Comparison of ENCODE assay signal across 11 cellular contexts in the genomic region with DNA sequence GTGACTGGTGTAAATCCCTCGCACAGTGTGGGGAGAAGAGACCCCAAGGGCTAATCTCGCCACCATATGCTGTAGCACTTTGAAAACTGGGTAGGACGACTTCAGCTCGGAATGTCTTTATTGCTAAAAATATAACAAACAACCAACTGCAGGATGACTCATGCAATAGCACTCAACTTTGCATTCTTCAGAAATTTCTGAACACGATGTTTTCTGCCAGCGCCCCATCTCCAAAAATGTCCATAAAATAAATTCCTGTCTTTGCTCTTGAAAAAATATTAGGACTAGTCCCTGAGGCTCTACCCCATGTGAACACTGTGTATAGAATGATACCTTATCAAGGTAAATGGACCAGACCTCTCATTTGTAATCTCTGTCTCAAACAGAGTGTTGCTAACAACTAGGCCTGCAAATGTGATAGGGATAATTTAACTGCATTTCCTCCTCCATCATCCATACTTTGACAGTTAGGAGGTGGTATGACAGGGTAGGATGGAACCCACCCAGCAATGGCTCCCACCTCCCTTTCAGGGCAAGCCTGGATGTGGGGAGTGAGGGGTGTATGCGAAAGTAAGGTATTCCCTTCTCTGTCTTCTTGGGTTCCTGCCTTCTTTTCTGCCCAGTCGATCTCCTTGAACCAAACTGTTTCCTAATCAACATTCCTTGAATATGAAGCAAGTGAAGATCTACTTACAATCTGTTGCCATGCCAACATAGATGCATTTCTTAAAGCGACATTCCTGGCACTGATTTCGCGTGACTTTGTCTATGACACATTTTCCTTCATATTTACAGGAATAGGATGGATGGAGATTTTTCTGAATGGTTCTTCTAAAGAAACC.
DNase-seq lines count a peak whose midpoint lies in the region; ATAC-seq and TF ChIP-seq lines count a peak whose summit lies in the region.
"Had no signal": no experiment of that assay in that cellular context is flagged by ENCODE, and none has a peak within 500 bp of the region (broad histone marks: within the 10 kb centered on the region; RNA-seq: fewer than 3 reads in every experiment).

No MANE protein-coding gene starts in this region.

- H3K4me3 ChIP-seq in breast epithelium: no peak overlapping the region
- no peak overlapping the region for H3K4me3 ChIP-seq in mammary epithelial cell (replicated peaks in 1 of 3; ENCODE audit: insufficient read depth in 1 of 3, low read depth in 2 of 3, low read length in 3 of 3)
- H3K4me3 ChIP-seq in vagina: no peak overlapping the region
- no peak overlapping the region for H3K4me3 ChIP-seq in body of pancreas

- CTCF ChIA-PET in MCF 10A (lab: Yijun Ruan, JAX): no interaction called here
- CTCF ChIA-PET in mammary epithelial cell (lab: Charles Lee; ENCODE audit: low non-redundant PET): no interaction called here
- CTCF ChIA-PET in activated CD8-positive, alpha-beta T cell treated with anti-CD3 and anti-CD28 coated beads for 36 hours (lab: Charles Lee): no interaction called here

- WGBS in mammary epithelial cell (ENCODE audit: low coverage, missing lambda C conversion rate): 46% methylated on average over 11 of the region's 11 CpGs
- 75 to 87% methylated on average over 11 of the region's 11 CpGs for WGBS in body of pancreas, 2 donors

- no peak for ATAC-seq in body of pancreas
- no peak for ATAC-seq in activated CD8-positive, alpha-beta T cell treated with anti-CD3 and anti-CD28 coated beads for 36 hours

- H3K4me1 ChIP-seq in breast epithelium: no peaks in the 10 kb centered on the region
- peaks cover 18% of the 10 kb centered on the region for H3K4me1 ChIP-seq in mammary epithelial cell (ENCODE audit: insufficient read depth, low read length)
- peaks cover 17% of the 10 kb centered on the region for H3K4me1 ChIP-seq in vagina
- H3K4me1 ChIP-seq in body of pancreas: peaks cover 8% of the 10 kb centered on the region

- H3K4me1 Mint-ChIP-seq in MCF 10A (ENCODE audit: insufficient read depth, unreplicated experiment) (peaks cover 23% of the 10 kb centered on the region), progenitor cell of endocrine pancreas (ENCODE audit: low read depth) (peaks cover 11% of the 10 kb centered on the region)
- H3K4me1 Mint-ChIP-seq in activated CD8-positive, alpha-beta T cell treated with anti-CD3 and anti-CD28 coated beads for 36 hours (ENCODE audit: low read depth): no peaks in the 10 kb centered on the region
- H3K4me1 Mint-ChIP-seq: B cell had no signal

- H3K27me3 ChIP-seq in breast epithelium (no peaks in the 10 kb centered on the region), mammary epithelial cell (ENCODE audit: insufficient read depth, low read length) (no peaks in the 10 kb centered on the region), layer of hippocampus (ENCODE audit: control insufficient read depth, insufficient read depth, low read length) (no peaks in the 10 kb centered on the region), vagina (no peaks in the 10 kb centered on the region), body of pancreas (no peaks in the 10 kb centered on the region)

- H3K79me2 ChIP-seq in mammary epithelial cell (ENCODE audit: insufficient read depth, low read length): no peaks in the 10 kb centered on the region

- intact Hi-C loops in MCF 10A (cut with micrococcal nuclease) (no loop called here), breast epithelium (cut with DNase I; ENCODE audit: low total_unique reads) (no loop called here), mammary epithelial cell (cut with micrococcal nuclease) (no loop called here), vagina (cut with DNase I) (no loop called here), body of pancreas (cut with DNase I) (no loop called here)
- intact Hi-C loops in activated CD8-positive, alpha-beta T cell treated with anti-CD3 and anti-CD28 coated beads for 36 hours (cut with micrococcal nuclease): no loop called here

- peak overlapping the region; percentile 72 for H3K4me2 ChIP-seq in mammary epithelial cell (ENCODE audit: insufficient read depth, low read depth, low read length)

- peak overlapping the region; percentile 34 for H3K9ac ChIP-seq in mammary epithelial cell (ENCODE audit: insufficient read depth, low read length)

- DNase-seq in MCF 10A (ENCODE audit: unreplicated experiment): peak; percentile 76
- no peak for DNase-seq in breast epithelium (ENCODE audit: low spot score in 2 of 2)
- peak; percentile 41 for DNase-seq in mammary epithelial cell
- DNase-seq in vagina (ENCODE audit: extremely low spot score in 2 of 2): no peak
- DNase-seq in body of pancreas: no peak
- no peak for DNase-seq in activated CD8-positive, alpha-beta T cell treated with anti-CD3 and anti-CD28 coated beads for 36 hours
- no peak for DNase-seq in progenitor cell of endocrine pancreas (ENCODE audit: low spot score, unreplicated experiment)
- DNase-seq: activated T-cell treated with anti-CD3 and anti-CD28 coated beads, Interleukin-2, amount 50 U/mL, for 24 hours; stimulated activated CD4-positive, alpha-beta T cell treated with anti-CD3 and anti-CD28 coated beads, Interleukin-2, amount 100 ng/mL, for 24 hours had no signal

- TF ChIP-seq POLR2A in breast epithelium (IDR thresholded peaks at IDR 0.05): no peak
- TF ChIP-seq POLR2A in vagina (IDR thresholded peaks at IDR 0.05): no peak
- TF ChIP-seq POLR2A in body of pancreas (IDR thresholded peaks at IDR 0.05): no peak

- H3K9me3 Mint-ChIP-seq in MCF 10A (ENCODE audit: unreplicated experiment) (no peaks in the 10 kb centered on the region), progenitor cell of endocrine pancreas (ENCODE audit: low read depth) (no peaks in the 10 kb centered on the region)
- H3K9me3 Mint-ChIP-seq in activated CD8-positive, alpha-beta T cell treated with anti-CD3 and anti-CD28 coated beads for 36 hours: no peaks in the 10 kb centered on the region
- H3K9me3 Mint-ChIP-seq: activated T-cell treated with anti-CD3 and anti-CD28 coated beads, Interleukin-2, amount 50 U/mL, for 24 hours had no signal

- H3K27ac ChIP-seq in breast epithelium: peak overlapping the region in 1 of 2 donors; percentile 29
- peak overlapping the region; percentile 52 for H3K27ac ChIP-seq in mammary epithelial cell (ENCODE audit: insufficient read depth, low read depth, low read length)
- H3K27ac ChIP-seq in layer of hippocampus (ENCODE audit: low read depth, low read length): peak overlapping the region; percentile 30
- peak overlapping the region; percentile 56 for H3K27ac ChIP-seq in vagina
- H3K27ac ChIP-seq in body of pancreas: no peak overlapping the region

- TF ChIP-seq CTCF in MCF 10A (IDR thresholded peaks at IDR 0.05; ENCODE audit: unreplicated experiment) (no peak), breast epithelium (IDR thresholded peaks at IDR 0.05) (no peak), mammary epithelial cell (conservative IDR thresholded peaks at IDR 0.05 in 1 of 2, IDR thresholded peaks at IDR 0.05 in 1 of 2; ENCODE audit: extremely low read depth in 1 of 2, insufficient read depth in 1 of 2, low read depth in 1 of 2, low read length in 2 of 2) (no peak), vagina (IDR thresholded peaks at IDR 0.05) (no peak), body of pancreas (IDR thresholded peaks at IDR 0.05) (no peak), progenitor cell of endocrine pancreas (IDR thresholded peaks at IDR 0.05; ENCODE audit: unreplicated experiment) (no peak)
- TF ChIP-seq CTCF in activated CD8-positive, alpha-beta T cell treated with anti-CD3 and anti-CD28 coated beads for 36 hours (IDR thresholded peaks at IDR 0.05): no peak

- peaks cover 7% of the 10 kb centered on the region for H3K36me3 Mint-ChIP-seq in MCF 10A (ENCODE audit: insufficient read depth, unreplicated experiment)
- no peaks in the 10 kb centered on the region for H3K36me3 Mint-ChIP-seq in activated CD8-positive, alpha-beta T cell treated with anti-CD3 and anti-CD28 coated beads for 36 hours (ENCODE audit: low read depth)
- peaks cover 6% of the 10 kb centered on the region for H3K36me3 Mint-ChIP-seq in progenitor cell of endocrine pancreas (ENCODE audit: insufficient read depth)

- H3K9me3 ChIP-seq in breast epithelium (no peaks in the 10 kb centered on the region), mammary epithelial cell (replicated peaks; ENCODE audit: insufficient read depth, low read length) (no peaks in the 10 kb centered on the region), vagina (no peaks in the 10 kb centered on the region), body of pancreas (no peaks in the 10 kb centered on the region)

- H4K20me1 ChIP-seq in mammary epithelial cell (ENCODE audit: insufficient read depth, low read length): no peaks in the 10 kb centered on the region

- POLR2A ChIA-PET in MCF 10A (lab: Yijun Ruan, JAX): interaction anchor here (0.7 to 3.7 kb wide), 3 partner anchors 18 to 78 kb away, joined by 3 to 14 read pairs (median 3); no protein-coding TSS in a partner anchor
- POLR2A ChIA-PET in activated CD8-positive, alpha-beta T cell treated with anti-CD3 and anti-CD28 coated beads for 36 hours (lab: Charles Lee): no interaction called here

- H3K4me3 Mint-ChIP-seq in MCF 10A (ENCODE audit: unreplicated experiment) (peak overlapping the region; percentile 61), progenitor cell of endocrine pancreas (ENCODE audit: low read depth) (no peak overlapping the region)
- no peak overlapping the region for H3K4me3 Mint-ChIP-seq in activated CD8-positive, alpha-beta T cell treated with anti-CD3 and anti-CD28 coated beads for 36 hours
- H3K4me3 Mint-ChIP-seq: activated T-cell treated with anti-CD3 and anti-CD28 coated beads, Interleukin-2, amount 50 U/mL, for 24 hours; B cell had no signal

- no peaks in the 10 kb centered on the region for H3K36me3 ChIP-seq in breast epithelium
- H3K36me3 ChIP-seq in mammary epithelial cell (ENCODE audit: insufficient read depth, low read length): no peaks in the 10 kb centered on the region
- H3K36me3 ChIP-seq in vagina: peaks cover 0 to 8% of the 10 kb centered on the region in 2 donors
- H3K36me3 ChIP-seq in body of pancreas (replicated peaks in 1 of 2; ENCODE audit: insufficient read depth in 1 of 2, low read depth in 2 of 2): no peaks in the 10 kb centered on the region

- peak overlapping the region; percentile 57 for H2AFZ ChIP-seq in mammary epithelial cell (ENCODE audit: low read depth, low read length)

- in situ Hi-C loops in mammary epithelial cell (cut with MboI; ENCODE audit: low sequenced_read_pairs in 2 of 2): no loop called here

- H3K27me3 Mint-ChIP-seq in MCF 10A (ENCODE audit: insufficient read depth, unreplicated experiment) (no peaks in the 10 kb centered on the region), progenitor cell of endocrine pancreas (peaks cover 2% of the 10 kb centered on the region)
- H3K27me3 Mint-ChIP-seq in activated CD8-positive, alpha-beta T cell treated with anti-CD3 and anti-CD28 coated beads for 36 hours: no peaks in the 10 kb centered on the region
- H3K27me3 Mint-ChIP-seq: B cell had no signal

- BruUV-seq in MCF 10A (replicated peaks; lab: Mats Ljungman, UMichigan): TSS peak; percentile 90
- BruUV-seq in mammary epithelial cell (replicated peaks; lab: Mats Ljungman, UMichigan): no TSS peak

- dilution Hi-C loops in mammary epithelial cell (cut with HindIII; ENCODE audit: low sequenced_read_pairs): no loop called here

- H3K27ac Mint-ChIP-seq in MCF 10A (ENCODE audit: low read depth, unreplicated experiment): peak overlapping the region; percentile 98
- no peak overlapping the region for H3K27ac Mint-ChIP-seq in activated CD8-positive, alpha-beta T cell treated with anti-CD3 and anti-CD28 coated beads for 36 hours
- H3K27ac Mint-ChIP-seq in progenitor cell of endocrine pancreas: no peak overlapping the region
- H3K27ac Mint-ChIP-seq: activated T-cell treated with anti-CD3 and anti-CD28 coated beads, Interleukin-2, amount 50 U/mL, for 24 hours; B cell had no signal

Comparison
In these comparisons a context has a peak if more than half of its experiments do, and no peak if none do; other contexts are left out.
1. DNase-seq: peak in MCF 10A (single experiment) and mammary epithelial cell (single experiment); none in breast epithelium (0 of 2), vagina (0 of 2), body of pancreas (0 of 4), activated CD8-positive, alpha-beta T cell treated with anti-CD3 and anti-CD28 coated beads for 36 hours (single experiment) and progenitor cell of endocrine pancreas (single experiment).
2. H3K27ac ChIP-seq: peak in mammary epithelial cell (single experiment), layer of hippocampus (single experiment) and vagina (single experiment); none in body of pancreas (0 of 4).